In the genomic region with DNA sequence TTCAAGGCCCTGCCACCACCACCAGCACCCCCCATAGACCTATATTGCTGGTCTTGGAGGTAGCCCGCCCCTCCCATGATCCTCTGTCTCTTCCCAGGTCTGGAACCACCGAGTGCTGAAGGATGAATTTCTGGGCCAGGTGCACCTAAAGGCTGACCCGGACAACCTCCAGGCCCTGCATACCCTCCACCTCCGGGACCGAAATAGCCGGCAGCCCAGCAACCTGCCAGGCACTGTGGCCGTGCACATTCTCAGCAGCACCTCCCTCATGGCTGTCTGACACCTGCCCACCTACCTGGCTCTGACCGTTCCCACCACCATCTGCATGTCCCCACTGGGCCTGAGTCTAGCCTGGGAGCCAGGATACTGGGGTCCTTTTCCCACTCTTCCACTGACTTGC, we compare ENCODE assay signal across 1 cellular context.
TF ChIP-seq lines count a peak whose summit lies in the region.

No MANE protein-coding gene starts in this region.

TF ChIP-seq in WTC11, 78 proteins besides CTCF, POLR2A, EP300 and RAD21 (continued from another document):
- TF ChIP-seq, protein P1, sequence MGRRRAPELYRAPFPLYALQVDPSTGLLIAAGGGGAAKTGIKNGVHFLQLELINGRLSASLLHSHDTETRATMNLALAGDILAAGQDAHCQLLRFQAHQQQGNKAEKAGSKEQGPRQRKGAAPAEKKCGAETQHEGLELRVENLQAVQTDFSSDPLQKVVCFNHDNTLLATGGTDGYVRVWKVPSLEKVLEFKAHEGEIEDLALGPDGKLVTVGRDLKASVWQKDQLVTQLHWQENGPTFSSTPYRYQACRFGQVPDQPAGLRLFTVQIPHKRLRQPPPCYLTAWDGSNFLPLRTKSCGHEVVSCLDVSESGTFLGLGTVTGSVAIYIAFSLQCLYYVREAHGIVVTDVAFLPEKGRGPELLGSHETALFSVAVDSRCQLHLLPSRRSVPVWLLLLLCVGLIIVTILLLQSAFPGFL (CRISPR knock-in tag; IDR thresholded peaks at IDR 0.05; ENCODE audit: borderline replicate concordance), result no peak
- TF ChIP-seq, protein P2, sequence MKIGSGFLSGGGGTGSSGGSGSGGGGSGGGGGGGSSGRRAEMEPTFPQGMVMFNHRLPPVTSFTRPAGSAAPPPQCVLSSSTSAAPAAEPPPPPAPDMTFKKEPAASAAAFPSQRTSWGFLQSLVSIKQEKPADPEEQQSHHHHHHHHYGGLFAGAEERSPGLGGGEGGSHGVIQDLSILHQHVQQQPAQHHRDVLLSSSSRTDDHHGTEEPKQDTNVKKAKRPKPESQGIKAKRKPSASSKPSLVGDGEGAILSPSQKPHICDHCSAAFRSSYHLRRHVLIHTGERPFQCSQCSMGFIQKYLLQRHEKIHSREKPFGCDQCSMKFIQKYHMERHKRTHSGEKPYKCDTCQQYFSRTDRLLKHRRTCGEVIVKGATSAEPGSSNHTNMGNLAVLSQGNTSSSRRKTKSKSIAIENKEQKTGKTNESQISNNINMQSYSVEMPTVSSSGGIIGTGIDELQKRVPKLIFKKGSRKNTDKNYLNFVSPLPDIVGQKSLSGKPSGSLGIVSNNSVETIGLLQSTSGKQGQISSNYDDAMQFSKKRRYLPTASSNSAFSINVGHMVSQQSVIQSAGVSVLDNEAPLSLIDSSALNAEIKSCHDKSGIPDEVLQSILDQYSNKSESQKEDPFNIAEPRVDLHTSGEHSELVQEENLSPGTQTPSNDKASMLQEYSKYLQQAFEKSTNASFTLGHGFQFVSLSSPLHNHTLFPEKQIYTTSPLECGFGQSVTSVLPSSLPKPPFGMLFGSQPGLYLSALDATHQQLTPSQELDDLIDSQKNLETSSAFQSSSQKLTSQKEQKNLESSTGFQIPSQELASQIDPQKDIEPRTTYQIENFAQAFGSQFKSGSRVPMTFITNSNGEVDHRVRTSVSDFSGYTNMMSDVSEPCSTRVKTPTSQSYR (CRISPR knock-in tag; IDR thresholded peaks at IDR 0.05), result no peak
- TF ChIP-seq FOXJ3 (CRISPR knock-in tag; IDR thresholded peaks at IDR 0.05; ENCODE audit: borderline replicate concordance), result no peak
- no peak for TF ChIP-seq ZNF423 (CRISPR knock-in tag; IDR thresholded peaks at IDR 0.05)
- TF ChIP-seq, protein P3, sequence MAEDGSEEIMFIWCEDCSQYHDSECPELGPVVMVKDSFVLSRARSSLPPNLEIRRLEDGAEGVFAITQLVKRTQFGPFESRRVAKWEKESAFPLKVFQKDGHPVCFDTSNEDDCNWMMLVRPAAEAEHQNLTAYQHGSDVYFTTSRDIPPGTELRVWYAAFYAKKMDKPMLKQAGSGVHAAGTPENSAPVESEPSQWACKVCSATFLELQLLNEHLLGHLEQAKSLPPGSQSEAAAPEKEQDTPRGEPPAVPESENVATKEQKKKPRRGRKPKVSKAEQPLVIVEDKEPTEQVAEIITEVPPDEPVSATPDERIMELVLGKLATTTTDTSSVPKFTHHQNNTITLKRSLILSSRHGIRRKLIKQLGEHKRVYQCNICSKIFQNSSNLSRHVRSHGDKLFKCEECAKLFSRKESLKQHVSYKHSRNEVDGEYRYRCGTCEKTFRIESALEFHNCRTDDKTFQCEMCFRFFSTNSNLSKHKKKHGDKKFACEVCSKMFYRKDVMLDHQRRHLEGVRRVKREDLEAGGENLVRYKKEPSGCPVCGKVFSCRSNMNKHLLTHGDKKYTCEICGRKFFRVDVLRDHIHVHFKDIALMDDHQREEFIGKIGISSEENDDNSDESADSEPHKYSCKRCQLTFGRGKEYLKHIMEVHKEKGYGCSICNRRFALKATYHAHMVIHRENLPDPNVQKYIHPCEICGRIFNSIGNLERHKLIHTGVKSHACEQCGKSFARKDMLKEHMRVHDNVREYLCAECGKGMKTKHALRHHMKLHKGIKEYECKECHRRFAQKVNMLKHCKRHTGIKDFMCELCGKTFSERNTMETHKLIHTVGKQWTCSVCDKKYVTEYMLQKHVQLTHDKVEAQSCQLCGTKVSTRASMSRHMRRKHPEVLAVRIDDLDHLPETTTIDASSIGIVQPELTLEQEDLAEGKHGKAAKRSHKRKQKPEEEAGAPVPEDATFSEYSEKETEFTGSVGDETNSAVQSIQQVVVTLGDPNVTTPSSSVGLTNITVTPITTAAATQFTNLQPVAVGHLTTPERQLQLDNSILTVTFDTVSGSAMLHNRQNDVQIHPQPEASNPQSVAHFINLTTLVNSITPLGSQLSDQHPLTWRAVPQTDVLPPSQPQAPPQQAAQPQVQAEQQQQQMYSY (CRISPR knock-in tag; IDR thresholded peaks at IDR 0.05), result no peak
- TF ChIP-seq SMAD3 (CRISPR knock-in tag; IDR thresholded peaks at IDR 0.05; ENCODE audit: borderline replicate concordance), result no peak
- TF ChIP-seq PRRX2 (CRISPR knock-in tag; IDR thresholded peaks at IDR 0.05), result no peak
- TF ChIP-seq ZNF121 (CRISPR knock-in tag; IDR thresholded peaks at IDR 0.05), result no peak
- TF ChIP-seq IRF2 (CRISPR knock-in tag; IDR thresholded peaks at IDR 0.05; ENCODE audit: borderline replicate concordance, low read depth), result no peak
